In genomic region chr17:81702934-81703746, GRCh38 we compare ENCODE assay signal across 8 cellular contexts. TPM values are rescaled to one million over a fixed set of nuclear protein-coding genes. Genes with fewer than 3 reads are reported as not detected.
A peak's percentile ranks its signal among the peaks of the same experiment; 100 is the strongest.
DNase-seq lines count a peak whose midpoint lies in the region; ATAC-seq and TF ChIP-seq lines count a peak whose summit lies in the region.

Gene MRPL12 (plus strand): TSS chr17:81703367. CDS start chr17:81703502, 135 bp downstream.

- H3K27me3 ChIP-seq in dorsolateral prefrontal cortex = no peaks in the 10 kb centered on the region
- H3K27me3 ChIP-seq in right lobe of liver = no peaks in the 10 kb centered on the region

- H3K9me3 ChIP-seq in right lobe of liver = no peaks in the 10 kb centered on the region

- H3K27ac ChIP-seq in dorsolateral prefrontal cortex (peak within 1 kb of the TSS; percentile 18 to 98 (median 89)), right lobe of liver (peak within 1 kb of the TSS; percentile 84 to 92 (median 91))

- peak; percentile 90 for TF ChIP-seq POLR2A in right lobe of liver (IDR thresholded peaks at IDR 0.05)

- peaks cover 0 to 57% (median 15%) of the 10 kb centered on the region in 4 donors for H3K36me3 ChIP-seq in right lobe of liver

- H3K4me3 ChIP-seq in dorsolateral prefrontal cortex = peak within 1 kb of the TSS; percentile 61 to 99 (median 95)
- H3K4me3 ChIP-seq in right lobe of liver = peak within 1 kb of the TSS; percentile 95 to 100 (median 99)

- TF ChIP-seq CTCF in dorsolateral prefrontal cortex (IDR thresholded peaks at IDR 0.05 in 54 of 56, conservative IDR thresholded peaks at IDR 0.05 in 2 of 56; ENCODE audit: low read depth in 1 of 56, partially characterized antibody in 56 of 56) = peak in 51 of 56 donors; percentile 13 to 70 (median 48)
- TF ChIP-seq CTCF in right lobe of liver (IDR thresholded peaks at IDR 0.05) = peak in 2 of 4 donors; percentile 13 to 20

- intact Hi-C loops in dorsolateral prefrontal cortex (cut with DNase I) (loop anchor here (2.0 to 5.0 kb wide), 3 partner anchors 18 to 129 kb away; partner anchors contain the start of genes CCDC137 (in 1 of the 2), HGS (in 1 of the 2), MCRIP1 (in 1 of the 2) and OXLD1 (in 1 of the 2)), right lobe of liver (cut with DNase I) (no loop called here)

- ATAC-seq in GM19328 (IDR thresholded peaks at IDR 0.05; ENCODE audit: unreplicated experiment) (peak; percentile 79), HG03521 (IDR thresholded peaks at IDR 0.05; ENCODE audit: unreplicated experiment) (peak; percentile 84), right lobe of liver (peak; percentile 86 to 91 (median 86))

- H3K4me1 ChIP-seq in right lobe of liver = peaks cover 0 to 28% (median 9%) of the 10 kb centered on the region in 4 donors

- 2% methylated on average over 10 of the region's 102 CpGs for WGBS in right lobe of liver (ENCODE audit: insufficient coverage, low coverage, low lambda C conversion rate, missing lambda C conversion rate)

- DNase-seq in C1 segment of cervical spinal cord (lab: John Stamatoyannopoulos, UW) = peak; percentile 46 to 93 (median 88)
- DNase-seq in NCI-H748 treated with DMSO at 0.1 percent for 48 hours (lab: John Stamatoyannopoulos, UW) = peak; percentile 82
- DNase-seq in activated CD4-positive, alpha-beta T cell treated with anti-CD3 and anti-CD28 coated beads, Interleukin-2, amount 50 U/mL, for 48 hours = peak; percentile 88 to 91
- peak; percentile 92 to 98 (median 96) for DNase-seq in dorsolateral prefrontal cortex
- peak; percentile 94 to 97 (median 97) for DNase-seq in right lobe of liver
- peak; percentile 91 for DNase-seq in stimulated activated CD4-positive, alpha-beta T cell treated with anti-CD3 and anti-CD28 coated beads, Interleukin-4, amount 100 ng/mL, for 24 hours

RNA-seq across cellular contexts. Expression of gene MRPL12, which starts in this region (rescaled TPM):
- total RNA-seq in dorsolateral prefrontal cortex (10 to 100 TPM; 25.2 to 52.1 (median 36.6) TPM), right lobe of liver (100 to 1,000 TPM in 2 of 6 experiments, 10 to 100 TPM in 4; 43.8 to 119 (median 59.3) TPM)

Comparison
In these comparisons a context has a peak if more than half of its experiments do, and no peak if none do; other contexts are left out.
1. Peak in every context shown above with its lines: DNase-seq, ATAC-seq, H3K4me3 ChIP-seq and H3K27ac ChIP-seq.
2. intact Hi-C loops: an anchor here in dorsolateral prefrontal cortex (2.0 to 5.0 kb wide); none called in right lobe of liver.